1 cellular context compared by ENCODE assay signal in the genomic region with DNA sequence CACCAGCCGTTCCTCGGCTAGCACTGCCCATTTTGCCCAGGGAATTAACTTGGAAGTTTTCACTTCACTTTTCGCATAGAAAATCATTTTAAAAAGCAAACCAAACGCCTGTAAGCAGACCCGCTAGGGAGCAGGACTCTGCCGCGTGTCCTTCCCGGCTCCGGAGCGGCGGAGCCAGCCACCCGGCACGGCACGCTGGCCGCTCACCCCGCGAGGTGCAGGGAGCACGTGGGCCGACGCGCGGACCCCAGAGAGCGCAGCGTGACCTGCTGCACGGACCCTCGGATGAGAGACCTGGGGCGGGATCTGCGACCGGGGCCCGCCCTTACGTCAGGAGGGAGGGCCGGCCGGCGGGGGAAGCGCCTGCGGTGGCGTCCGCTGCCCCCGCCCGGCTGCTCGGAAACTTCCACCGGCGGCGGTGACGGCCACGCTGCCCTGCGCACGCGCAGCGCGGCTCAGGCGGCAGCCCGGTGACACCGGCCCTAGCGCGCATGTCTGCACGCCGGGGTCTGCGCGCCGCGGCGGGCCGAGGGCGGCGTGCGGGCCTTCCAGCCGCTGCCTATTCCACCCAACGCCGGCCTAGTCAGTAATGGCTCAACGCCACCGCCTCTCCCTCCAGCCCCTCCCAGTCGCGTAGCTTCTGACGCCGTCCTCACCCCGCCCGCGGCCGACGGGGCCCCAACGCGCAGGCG.
TF ChIP-seq lines count a peak whose summit lies in the region.

No MANE protein-coding gene starts in this region.

TF ChIP-seq in GM12878, 131 proteins besides CTCF, POLR2A, EP300 and RAD21 (continued from another document and continues in another):
- TF ChIP-seq, protein P1, sequence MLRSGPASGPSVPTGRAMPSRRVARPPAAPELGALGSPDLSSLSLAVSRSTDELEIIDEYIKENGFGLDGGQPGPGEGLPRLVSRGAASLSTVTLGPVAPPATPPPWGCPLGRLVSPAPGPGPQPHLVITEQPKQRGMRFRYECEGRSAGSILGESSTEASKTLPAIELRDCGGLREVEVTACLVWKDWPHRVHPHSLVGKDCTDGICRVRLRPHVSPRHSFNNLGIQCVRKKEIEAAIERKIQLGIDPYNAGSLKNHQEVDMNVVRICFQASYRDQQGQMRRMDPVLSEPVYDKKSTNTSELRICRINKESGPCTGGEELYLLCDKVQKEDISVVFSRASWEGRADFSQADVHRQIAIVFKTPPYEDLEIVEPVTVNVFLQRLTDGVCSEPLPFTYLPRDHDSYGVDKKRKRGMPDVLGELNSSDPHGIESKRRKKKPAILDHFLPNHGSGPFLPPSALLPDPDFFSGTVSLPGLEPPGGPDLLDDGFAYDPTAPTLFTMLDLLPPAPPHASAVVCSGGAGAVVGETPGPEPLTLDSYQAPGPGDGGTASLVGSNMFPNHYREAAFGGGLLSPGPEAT (IDR thresholded peaks at IDR 0.05; ENCODE audit: low read depth) = no peak
- TF ChIP-seq, protein P2, sequence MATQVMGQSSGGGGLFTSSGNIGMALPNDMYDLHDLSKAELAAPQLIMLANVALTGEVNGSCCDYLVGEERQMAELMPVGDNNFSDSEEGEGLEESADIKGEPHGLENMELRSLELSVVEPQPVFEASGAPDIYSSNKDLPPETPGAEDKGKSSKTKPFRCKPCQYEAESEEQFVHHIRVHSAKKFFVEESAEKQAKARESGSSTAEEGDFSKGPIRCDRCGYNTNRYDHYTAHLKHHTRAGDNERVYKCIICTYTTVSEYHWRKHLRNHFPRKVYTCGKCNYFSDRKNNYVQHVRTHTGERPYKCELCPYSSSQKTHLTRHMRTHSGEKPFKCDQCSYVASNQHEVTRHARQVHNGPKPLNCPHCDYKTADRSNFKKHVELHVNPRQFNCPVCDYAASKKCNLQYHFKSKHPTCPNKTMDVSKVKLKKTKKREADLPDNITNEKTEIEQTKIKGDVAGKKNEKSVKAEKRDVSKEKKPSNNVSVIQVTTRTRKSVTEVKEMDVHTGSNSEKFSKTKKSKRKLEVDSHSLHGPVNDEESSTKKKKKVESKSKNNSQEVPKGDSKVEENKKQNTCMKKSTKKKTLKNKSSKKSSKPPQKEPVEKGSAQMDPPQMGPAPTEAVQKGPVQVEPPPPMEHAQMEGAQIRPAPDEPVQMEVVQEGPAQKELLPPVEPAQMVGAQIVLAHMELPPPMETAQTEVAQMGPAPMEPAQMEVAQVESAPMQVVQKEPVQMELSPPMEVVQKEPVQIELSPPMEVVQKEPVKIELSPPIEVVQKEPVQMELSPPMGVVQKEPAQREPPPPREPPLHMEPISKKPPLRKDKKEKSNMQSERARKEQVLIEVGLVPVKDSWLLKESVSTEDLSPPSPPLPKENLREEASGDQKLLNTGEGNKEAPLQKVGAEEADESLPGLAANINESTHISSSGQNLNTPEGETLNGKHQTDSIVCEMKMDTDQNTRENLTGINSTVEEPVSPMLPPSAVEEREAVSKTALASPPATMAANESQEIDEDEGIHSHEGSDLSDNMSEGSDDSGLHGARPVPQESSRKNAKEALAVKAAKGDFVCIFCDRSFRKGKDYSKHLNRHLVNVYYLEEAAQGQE (IDR thresholded peaks at IDR 0.05; ENCODE audit: low read depth, low read length) = no peak
- TF ChIP-seq CHD4 (IDR thresholded peaks at IDR 0.05) (no peak), FOXM1 (IDR thresholded peaks at IDR 0.05; ENCODE audit: low read depth, low read length) (no peak), ZNF207 (IDR thresholded peaks at IDR 0.05; ENCODE audit: borderline replicate concordance) (0 out of 2 replicates have a peak, but pooled peaks have one; percentile 57), EED (IDR thresholded peaks at IDR 0.05; ENCODE audit: low read depth) (no peak), MEF2B (IDR thresholded peaks at IDR 0.05; ENCODE audit: partially characterized antibody, poor library complexity, severe bottlenecking) (peak; percentile 29), NFIC (IDR thresholded peaks at IDR 0.05; ENCODE audit: low read depth, low read length) (no peak), DPF2 (IDR thresholded peaks at IDR 0.05) (peak; percentile 83; the same call in 1 of the 2 replicates), SMAD1 (IDR thresholded peaks at IDR 0.05; ENCODE audit: low read depth, partially characterized antibody) (no peak), MEF2A (IDR thresholded peaks at IDR 0.05; ENCODE audit: insufficient read depth, low read depth, low read length) (no peak), PAX5 (IDR thresholded peaks at IDR 0.05; ENCODE audit: borderline replicate concordance, low read depth, low read length) (peak; percentile 65; the same call in 1 of the 2 replicates), ZBED1 (IDR thresholded peaks at IDR 0.05; ENCODE audit: borderline replicate concordance) (no peak), YBX1 (IDR thresholded peaks at IDR 0.05) (no peak), CBFB (IDR thresholded peaks at IDR 0.05; ENCODE audit: low read depth) (no peak), CREB1 (IDR thresholded peaks at IDR 0.05; ENCODE audit: low read depth) (peak; percentile 93), JUNB (IDR thresholded peaks at IDR 0.05) (no peak), TAF1 (IDR thresholded peaks at IDR 0.05; ENCODE audit: borderline replicate concordance, low read depth, low read length) (peak; percentile 14; the same call in 1 of the 2 replicates), GATAD2B (conservative IDR thresholded peaks at IDR 0.05; ENCODE audit: low read depth) (peak; percentile 87), STAT1 (conservative IDR thresholded peaks at IDR 0.05) (0 out of 2 replicates have a peak, but pooled peaks have one; percentile 65), ZNF274 (IDR thresholded peaks at IDR 0.05; ENCODE audit: insufficient read depth, insufficient read length) (no peak), FOXK2 (IDR thresholded peaks at IDR 0.05) (no peak), HDAC2 (IDR thresholded peaks at IDR 0.05) (no peak), EGR1 (IDR thresholded peaks at IDR 0.05; ENCODE audit: borderline replicate concordance in 1 of 2, low read depth in 2 of 2, low read length in 2 of 2) (peak in 1 of 2 experiments; percentile 74; a peak in 1 of 3 replicates), SUZ12 (IDR thresholded peaks at IDR 0.05; ENCODE audit: unreplicated experiment) (no peak), NRF1 (conservative IDR thresholded peaks at IDR 0.05; ENCODE audit: low read depth, low read length) (peak; percentile 66), KDM1A (IDR thresholded peaks at IDR 0.05; ENCODE audit: borderline replicate concordance) (no peak), NBN (IDR thresholded peaks at IDR 0.05) (no peak; the same call in 1 of the 2 replicates), HDAC6 (IDR thresholded peaks at IDR 0.05; ENCODE audit: unreplicated experiment) (no peak), NFYA (IDR thresholded peaks at IDR 0.05; ENCODE audit: borderline replicate concordance, low read depth, low read length) (no peak), SREBF1 (IDR thresholded peaks at IDR 0.05; ENCODE audit: low read length) (no peak), CBX3 (IDR thresholded peaks at IDR 0.05; ENCODE audit: borderline replicate concordance, low read depth) (no peak), LARP7 (IDR thresholded peaks at IDR 0.05) (peak; percentile 90), EZH2 (IDR thresholded peaks at IDR 0.05; ENCODE audit: borderline replicate concordance, control insufficient read depth, low read depth, low read length) (no peak), SPI1 (IDR thresholded peaks at IDR 0.05; ENCODE audit: borderline replicate concordance, insufficient read depth, low read depth, low read length) (no peak), NR2C2 (IDR thresholded peaks at IDR 0.05; ENCODE audit: borderline replicate concordance, control insufficient read depth, insufficient read length, low read depth) (no peak), NFXL1 (IDR thresholded peaks at IDR 0.05; ENCODE audit: borderline replicate concordance) (no peak)
- TF ChIP-seq, protein P3, sequence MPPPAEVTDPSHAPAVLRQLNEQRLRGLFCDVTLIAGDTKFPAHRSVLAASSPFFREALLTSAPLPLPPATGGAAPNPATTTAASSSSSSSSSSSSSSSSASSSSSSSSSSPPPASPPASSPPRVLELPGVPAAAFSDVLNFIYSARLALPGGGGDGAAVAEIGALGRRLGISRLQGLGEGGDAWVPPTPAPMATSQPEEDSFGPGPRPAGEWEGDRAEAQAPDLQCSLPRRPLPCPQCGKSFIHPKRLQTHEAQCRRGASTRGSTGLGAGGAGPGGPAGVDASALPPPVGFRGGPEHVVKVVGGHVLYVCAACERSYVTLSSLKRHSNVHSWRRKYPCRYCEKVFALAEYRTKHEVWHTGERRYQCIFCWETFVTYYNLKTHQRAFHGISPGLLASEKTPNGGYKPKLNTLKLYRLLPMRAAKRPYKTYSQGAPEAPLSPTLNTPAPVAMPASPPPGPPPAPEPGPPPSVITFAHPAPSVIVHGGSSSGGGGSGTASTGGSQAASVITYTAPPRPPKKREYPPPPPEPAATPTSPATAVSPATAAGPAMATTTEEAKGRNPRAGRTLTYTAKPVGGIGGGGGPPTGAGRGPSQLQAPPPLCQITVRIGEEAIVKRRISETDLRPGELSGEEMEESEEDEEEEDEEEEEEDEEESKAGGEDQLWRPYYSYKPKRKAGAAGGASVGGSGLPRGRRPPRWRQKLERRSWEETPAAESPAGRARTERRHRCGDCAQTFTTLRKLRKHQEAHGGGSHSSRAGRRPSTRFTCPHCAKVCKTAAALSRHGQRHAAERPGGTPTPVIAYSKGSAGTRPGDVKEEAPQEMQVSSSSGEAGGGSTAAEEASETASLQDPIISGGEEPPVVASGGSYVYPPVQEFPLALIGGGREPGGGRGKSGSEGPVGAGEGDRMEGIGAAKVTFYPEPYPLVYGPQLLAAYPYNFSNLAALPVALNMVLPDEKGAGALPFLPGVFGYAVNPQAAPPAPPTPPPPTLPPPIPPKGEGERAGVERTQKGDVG (CRISPR knock-in tag; IDR thresholded peaks at IDR 0.05) = no peak
- TF ChIP-seq, protein P4, sequence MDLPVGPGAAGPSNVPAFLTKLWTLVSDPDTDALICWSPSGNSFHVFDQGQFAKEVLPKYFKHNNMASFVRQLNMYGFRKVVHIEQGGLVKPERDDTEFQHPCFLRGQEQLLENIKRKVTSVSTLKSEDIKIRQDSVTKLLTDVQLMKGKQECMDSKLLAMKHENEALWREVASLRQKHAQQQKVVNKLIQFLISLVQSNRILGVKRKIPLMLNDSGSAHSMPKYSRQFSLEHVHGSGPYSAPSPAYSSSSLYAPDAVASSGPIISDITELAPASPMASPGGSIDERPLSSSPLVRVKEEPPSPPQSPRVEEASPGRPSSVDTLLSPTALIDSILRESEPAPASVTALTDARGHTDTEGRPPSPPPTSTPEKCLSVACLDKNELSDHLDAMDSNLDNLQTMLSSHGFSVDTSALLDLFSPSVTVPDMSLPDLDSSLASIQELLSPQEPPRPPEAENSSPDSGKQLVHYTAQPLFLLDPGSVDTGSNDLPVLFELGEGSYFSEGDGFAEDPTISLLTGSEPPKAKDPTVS (IDR thresholded peaks at IDR 0.05; ENCODE audit: low read depth, low read length) = no peak
- TF ChIP-seq, protein P5, sequence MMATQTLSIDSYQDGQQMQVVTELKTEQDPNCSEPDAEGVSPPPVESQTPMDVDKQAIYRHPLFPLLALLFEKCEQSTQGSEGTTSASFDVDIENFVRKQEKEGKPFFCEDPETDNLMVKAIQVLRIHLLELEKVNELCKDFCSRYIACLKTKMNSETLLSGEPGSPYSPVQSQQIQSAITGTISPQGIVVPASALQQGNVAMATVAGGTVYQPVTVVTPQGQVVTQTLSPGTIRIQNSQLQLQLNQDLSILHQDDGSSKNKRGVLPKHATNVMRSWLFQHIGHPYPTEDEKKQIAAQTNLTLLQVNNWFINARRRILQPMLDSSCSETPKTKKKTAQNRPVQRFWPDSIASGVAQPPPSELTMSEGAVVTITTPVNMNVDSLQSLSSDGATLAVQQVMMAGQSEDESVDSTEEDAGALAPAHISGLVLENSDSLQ (IDR thresholded peaks at IDR 0.05) = no peak
- TF ChIP-seq, protein P6, sequence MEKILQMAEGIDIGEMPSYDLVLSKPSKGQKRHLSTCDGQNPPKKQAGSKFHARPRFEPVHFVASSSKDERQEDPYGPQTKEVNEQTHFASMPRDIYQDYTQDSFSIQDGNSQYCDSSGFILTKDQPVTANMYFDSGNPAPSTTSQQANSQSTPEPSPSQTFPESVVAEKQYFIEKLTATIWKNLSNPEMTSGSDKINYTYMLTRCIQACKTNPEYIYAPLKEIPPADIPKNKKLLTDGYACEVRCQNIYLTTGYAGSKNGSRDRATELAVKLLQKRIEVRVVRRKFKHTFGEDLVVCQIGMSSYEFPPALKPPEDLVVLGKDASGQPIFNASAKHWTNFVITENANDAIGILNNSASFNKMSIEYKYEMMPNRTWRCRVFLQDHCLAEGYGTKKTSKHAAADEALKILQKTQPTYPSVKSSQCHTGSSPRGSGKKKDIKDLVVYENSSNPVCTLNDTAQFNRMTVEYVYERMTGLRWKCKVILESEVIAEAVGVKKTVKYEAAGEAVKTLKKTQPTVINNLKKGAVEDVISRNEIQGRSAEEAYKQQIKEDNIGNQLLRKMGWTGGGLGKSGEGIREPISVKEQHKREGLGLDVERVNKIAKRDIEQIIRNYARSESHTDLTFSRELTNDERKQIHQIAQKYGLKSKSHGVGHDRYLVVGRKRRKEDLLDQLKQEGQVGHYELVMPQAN (conservative IDR thresholded peaks at IDR 0.05) = peak; percentile 88
- TF ChIP-seq, protein P7, sequence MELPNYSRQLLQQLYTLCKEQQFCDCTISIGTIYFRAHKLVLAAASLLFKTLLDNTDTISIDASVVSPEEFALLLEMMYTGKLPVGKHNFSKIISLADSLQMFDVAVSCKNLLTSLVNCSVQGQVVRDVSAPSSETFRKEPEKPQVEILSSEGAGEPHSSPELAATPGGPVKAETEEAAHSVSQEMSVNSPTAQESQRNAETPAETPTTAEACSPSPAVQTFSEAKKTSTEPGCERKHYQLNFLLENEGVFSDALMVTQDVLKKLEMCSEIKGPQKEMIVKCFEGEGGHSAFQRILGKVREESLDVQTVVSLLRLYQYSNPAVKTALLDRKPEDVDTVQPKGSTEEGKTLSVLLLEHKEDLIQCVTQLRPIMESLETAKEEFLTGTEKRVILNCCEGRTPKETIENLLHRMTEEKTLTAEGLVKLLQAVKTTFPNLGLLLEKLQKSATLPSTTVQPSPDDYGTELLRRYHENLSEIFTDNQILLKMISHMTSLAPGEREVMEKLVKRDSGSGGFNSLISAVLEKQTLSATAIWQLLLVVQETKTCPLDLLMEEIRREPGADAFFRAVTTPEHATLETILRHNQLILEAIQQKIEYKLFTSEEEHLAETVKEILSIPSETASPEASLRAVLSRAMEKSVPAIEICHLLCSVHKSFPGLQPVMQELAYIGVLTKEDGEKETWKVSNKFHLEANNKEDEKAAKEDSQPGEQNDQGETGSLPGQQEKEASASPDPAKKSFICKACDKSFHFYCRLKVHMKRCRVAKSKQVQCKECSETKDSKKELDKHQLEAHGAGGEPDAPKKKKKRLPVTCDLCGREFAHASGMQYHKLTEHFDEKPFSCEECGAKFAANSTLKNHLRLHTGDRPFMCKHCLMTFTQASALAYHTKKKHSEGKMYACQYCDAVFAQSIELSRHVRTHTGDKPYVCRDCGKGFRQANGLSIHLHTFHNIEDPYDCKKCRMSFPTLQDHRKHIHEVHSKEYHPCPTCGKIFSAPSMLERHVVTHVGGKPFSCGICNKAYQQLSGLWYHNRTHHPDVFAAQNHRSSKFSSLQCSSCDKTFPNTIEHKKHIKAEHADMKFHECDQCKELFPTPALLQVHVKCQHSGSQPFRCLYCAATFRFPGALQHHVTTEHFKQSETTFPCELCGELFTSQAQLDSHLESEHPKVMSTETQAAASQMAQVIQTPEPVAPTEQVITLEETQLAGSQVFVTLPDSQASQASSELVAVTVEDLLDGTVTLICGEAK (IDR thresholded peaks at IDR 0.05; ENCODE audit: borderline replicate concordance) = no peak
- TF ChIP-seq, protein P8, sequence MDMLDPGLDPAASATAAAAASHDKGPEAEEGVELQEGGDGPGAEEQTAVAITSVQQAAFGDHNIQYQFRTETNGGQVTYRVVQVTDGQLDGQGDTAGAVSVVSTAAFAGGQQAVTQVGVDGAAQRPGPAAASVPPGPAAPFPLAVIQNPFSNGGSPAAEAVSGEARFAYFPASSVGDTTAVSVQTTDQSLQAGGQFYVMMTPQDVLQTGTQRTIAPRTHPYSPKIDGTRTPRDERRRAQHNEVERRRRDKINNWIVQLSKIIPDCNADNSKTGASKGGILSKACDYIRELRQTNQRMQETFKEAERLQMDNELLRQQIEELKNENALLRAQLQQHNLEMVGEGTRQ (IDR thresholded peaks at IDR 0.05; ENCODE audit: borderline replicate concordance, low read depth, low read length) = peak; percentile 28
